ENCODE assay signal across 6 cellular contexts in genomic region chr9:76437017-76437699, GRCh38. TPM values are rescaled to one million over a fixed set of nuclear protein-coding genes. Genes with fewer than 3 reads are reported as not detected.
DNase-seq lines count a peak whose midpoint lies in the region; ATAC-seq, FAIRE-seq and TF ChIP-seq lines count a peak whose summit lies in the region.
"Not testable (repeated sequence)": the region's sequence is repeated elsewhere in the genome, so short reads cannot be mapped to it uniquely, and the experiment has no call there.

No MANE protein-coding gene starts in this region.

- not testable (repeated sequence) for H4K91ac ChIP-seq in H1 (replicated peaks; ENCODE audit: insufficient read length, low read length)

- H3K36me3 Mint-ChIP-seq in activated CD4-positive, alpha-beta T cell treated with anti-CD3 and anti-CD28 coated beads for 36 hours (ENCODE audit: low read depth); activated T-cell treated with anti-CD3 and anti-CD28 coated beads, Interleukin-2, amount 50 U/mL, for 24 hours (ENCODE audit: low read depth); activated T-helper 1 cell treated with anti-CD3 and anti-CD28 coated beads, Interleukin-12 subunit alpha, Interleukin-12 subunit beta, Interleukin-2, Interleukin-4 antibody, amounts not matched to agents 30 ng/mL and 10 ng/mL and 1 ng/mL, durations not matched to agents 14 hours and 24 hours and 36 hours (ENCODE audit: low read depth); activated T-helper 2 cell treated with anti-CD3 and anti-CD28 coated beads, Interferon-gamma antibody, Interleukin-2, Interleukin-4, amounts not matched to agents 10 μg/mL and 5 μg/mL and 100 μg/mL, durations not matched to agents 14 hours and 24 hours and 36 hours (ENCODE audit: low read depth); activated naive CD8-positive, alpha-beta T cell treated with anti-CD3 and anti-CD28 coated beads, Interleukin-2, amount 50 U/mL, for 24 hours (ENCODE audit: low read depth): not testable (repeated sequence)

- not testable (repeated sequence) for H4K8ac ChIP-seq in H1 (ENCODE audit: extremely low read depth, insufficient read depth, low read length)

- H2BK5ac ChIP-seq in H1 (ENCODE audit: low read depth, low read length): not testable (repeated sequence)

- FAIRE-seq in H1 (lab: Jason Lieb, UNC): not testable (repeated sequence)

- not testable (repeated sequence) for H3K79me1 ChIP-seq in H1 (ENCODE audit: low read depth, low read length)

- not testable (repeated sequence) for H3K4me3 Mint-ChIP-seq in activated CD4-positive, alpha-beta T cell treated with anti-CD3 and anti-CD28 coated beads for 36 hours; activated T-cell treated with anti-CD3 and anti-CD28 coated beads, Interleukin-2, amount 50 U/mL, for 24 hours; activated T-helper 1 cell treated with anti-CD3 and anti-CD28 coated beads, Interleukin-12 subunit alpha, Interleukin-12 subunit beta, Interleukin-2, Interleukin-4 antibody, amounts not matched to agents 30 ng/mL and 10 ng/mL and 1 ng/mL, durations not matched to agents 14 hours and 24 hours and 36 hours; activated T-helper 2 cell treated with anti-CD3 and anti-CD28 coated beads, Interferon-gamma antibody, Interleukin-2, Interleukin-4, amounts not matched to agents 10 μg/mL and 5 μg/mL and 100 μg/mL, durations not matched to agents 14 hours and 24 hours and 36 hours (ENCODE audit: low read depth); activated naive CD8-positive, alpha-beta T cell treated with anti-CD3 and anti-CD28 coated beads, Interleukin-2, amount 50 U/mL, for 24 hours

- not testable (repeated sequence) for H4K5ac ChIP-seq in H1 (ENCODE audit: insufficient read length, low read depth, low read length)

- H2AK5ac ChIP-seq in H1 (ENCODE audit: low read depth, low read length): not testable (repeated sequence)

- H3K4ac ChIP-seq in H1 (replicated peaks; ENCODE audit: insufficient read length, low read depth, low read length): not testable (repeated sequence)

- CTCF ChIA-PET in activated CD4-positive, alpha-beta T cell treated with anti-CD3 and anti-CD28 coated beads for 36 hours (lab: Charles Lee); H1 (lab: Charles Lee; ENCODE audit: partially characterized antibody): not testable (repeated sequence)

- TF ChIP-seq EP300 in H1 (IDR thresholded peaks at IDR 0.05; ENCODE audit: borderline replicate concordance in 1 of 2, low read depth in 2 of 2, low read length in 2 of 2): not testable (repeated sequence)

- H2BK12ac ChIP-seq in H1 (ENCODE audit: low read depth, low read length): not testable (repeated sequence)

- H3K36me3 ChIP-seq in H1 (ENCODE audit: control insufficient read depth in 2 of 4, insufficient read depth in 4 of 4, low read length in 3 of 4): not testable (repeated sequence)

- not testable (repeated sequence) for H2AFZ ChIP-seq in H1 (ENCODE audit: low read length)

- not testable (repeated sequence) for H3K27me3 Mint-ChIP-seq in activated CD4-positive, alpha-beta T cell treated with anti-CD3 and anti-CD28 coated beads for 36 hours; activated T-cell treated with anti-CD3 and anti-CD28 coated beads, Interleukin-2, amount 50 U/mL, for 24 hours; activated T-helper 1 cell treated with anti-CD3 and anti-CD28 coated beads, Interleukin-12 subunit alpha, Interleukin-12 subunit beta, Interleukin-2, Interleukin-4 antibody, amounts not matched to agents 30 ng/mL and 10 ng/mL and 1 ng/mL, durations not matched to agents 14 hours and 24 hours and 36 hours (ENCODE audit: insufficient read depth); activated T-helper 2 cell treated with anti-CD3 and anti-CD28 coated beads, Interferon-gamma antibody, Interleukin-2, Interleukin-4, amounts not matched to agents 10 μg/mL and 5 μg/mL and 100 μg/mL, durations not matched to agents 14 hours and 24 hours and 36 hours (ENCODE audit: low read depth); activated naive CD8-positive, alpha-beta T cell treated with anti-CD3 and anti-CD28 coated beads, Interleukin-2, amount 50 U/mL, for 24 hours

- H3K4me1 ChIP-seq in H1 (replicated peaks in 1 of 4; ENCODE audit: control insufficient read depth in 3 of 4, insufficient read depth in 4 of 4, low read length in 3 of 4): not testable (repeated sequence)

- ATAC-seq in activated CD4-positive, alpha-beta T cell treated with anti-CD3 and anti-CD28 coated beads for 36 hours; activated naive CD8-positive, alpha-beta T cell treated with anti-CD3 and anti-CD28 coated beads, Interleukin-2, amount 50 U/mL, for 24 hours: not testable (repeated sequence)

- POLR2A ChIA-PET in activated CD4-positive, alpha-beta T cell treated with anti-CD3 and anti-CD28 coated beads for 36 hours (lab: Charles Lee); H1 (lab: Charles Lee; ENCODE audit: partially characterized antibody): not testable (repeated sequence)

- not testable (repeated sequence) for H2BK120ac ChIP-seq in H1 (replicated peaks; ENCODE audit: low read depth, low read length)

- H3K23ac ChIP-seq in H1 (ENCODE audit: insufficient read length): not testable (repeated sequence)

- H3K14ac ChIP-seq in H1 (ENCODE audit: insufficient read length): not testable (repeated sequence)

- H3K27ac ChIP-seq in H1 (ENCODE audit: low read depth, low read length): not testable (repeated sequence)

- not testable (repeated sequence) for H2BK15ac ChIP-seq in H1 (ENCODE audit: low read length)

- H3K9ac ChIP-seq in H1 (replicated peaks in 1 of 4; ENCODE audit: extremely low read depth in 1 of 4, low read depth in 3 of 4, low read length in 3 of 4): not testable (repeated sequence)

- not testable (repeated sequence) for H3K56ac ChIP-seq in H1 (replicated peaks; ENCODE audit: insufficient read length, low read depth, low read length)

- H2BK20ac ChIP-seq in H1 (ENCODE audit: low read length): not testable (repeated sequence)

- not testable (repeated sequence) for H3K9me3 Mint-ChIP-seq in activated CD4-positive, alpha-beta T cell treated with anti-CD3 and anti-CD28 coated beads for 36 hours (ENCODE audit: low read depth); activated T-cell treated with anti-CD3 and anti-CD28 coated beads, Interleukin-2, amount 50 U/mL, for 24 hours; activated T-helper 1 cell treated with anti-CD3 and anti-CD28 coated beads, Interleukin-12 subunit alpha, Interleukin-12 subunit beta, Interleukin-2, Interleukin-4 antibody, amounts not matched to agents 30 ng/mL and 10 ng/mL and 1 ng/mL, durations not matched to agents 14 hours and 24 hours and 36 hours; activated T-helper 2 cell treated with anti-CD3 and anti-CD28 coated beads, Interferon-gamma antibody, Interleukin-2, Interleukin-4, amounts not matched to agents 10 μg/mL and 5 μg/mL and 100 μg/mL, durations not matched to agents 14 hours and 24 hours and 36 hours; activated naive CD8-positive, alpha-beta T cell treated with anti-CD3 and anti-CD28 coated beads, Interleukin-2, amount 50 U/mL, for 24 hours

- DNase-seq in activated CD4-positive, alpha-beta T cell treated with anti-CD3 and anti-CD28 coated beads for 36 hours; activated T-cell treated with anti-CD3 and anti-CD28 coated beads, Interleukin-2, amount 50 U/mL, for 24 hours; activated T-helper 1 cell treated with anti-CD3 and anti-CD28 coated beads, Interleukin-12 subunit alpha, Interleukin-12 subunit beta, Interleukin-2, Interleukin-4 antibody, amounts not matched to agents 30 ng/mL and 10 ng/mL and 1 ng/mL, durations not matched to agents 14 hours and 24 hours and 36 hours (ENCODE audit: low spot score); activated T-helper 2 cell treated with anti-CD3 and anti-CD28 coated beads, Interferon-gamma antibody, Interleukin-2, Interleukin-4, amounts not matched to agents 10 μg/mL and 5 μg/mL and 100 μg/mL, durations not matched to agents 14 hours and 24 hours and 36 hours (ENCODE audit: low spot score); activated naive CD8-positive, alpha-beta T cell treated with anti-CD3 and anti-CD28 coated beads, Interleukin-2, amount 50 U/mL, for 24 hours; H1 (ENCODE audit: low read depth in 1 of 2, low spot score in 2 of 2): not testable (repeated sequence)

- not testable (repeated sequence) for H3K23me2 ChIP-seq in H1 (ENCODE audit: low read depth, low read length)

- TF ChIP-seq CTCF in H1 (IDR thresholded peaks at IDR 0.05; ENCODE audit: control extremely low read depth in 1 of 3, insufficient read depth in 1 of 3, low read depth in 1 of 3, low read length in 3 of 3): not testable (repeated sequence)

- not testable (repeated sequence) for H3K79me2 ChIP-seq in H1 (ENCODE audit: control insufficient read depth in 1 of 2, insufficient read depth in 2 of 2, low read length in 2 of 2)

- not testable (repeated sequence) for TF ChIP-seq RAD21 in H1 (IDR thresholded peaks at IDR 0.05 in 1 of 2, conservative IDR thresholded peaks at IDR 0.05 in 1 of 2; ENCODE audit: low read depth in 2 of 2, low read length in 2 of 2)

- WGBS in H1 (ENCODE audit: extremely low coverage in 1 of 2, insufficient coverage in 1 of 2, insufficient read length in 1 of 2, insufficient replicate concordance in 2 of 2, low coverage in 1 of 2, low lambda C conversion rate in 2 of 2, missing lambda C conversion rate in 1 of 2), 2 experiments: 86% methylated on average over 8 of the region's 9 CpGs; no CpG with 5 or more reads in 1 of the 2 experiments

- peaks cover 56% of the 10 kb centered on the region for H3K4me1 Mint-ChIP-seq in activated CD4-positive, alpha-beta T cell treated with anti-CD3 and anti-CD28 coated beads for 36 hours
- peaks cover 72% of the 10 kb centered on the region for H3K4me1 Mint-ChIP-seq in activated T-cell treated with anti-CD3 and anti-CD28 coated beads, Interleukin-2, amount 50 U/mL, for 24 hours (ENCODE audit: low read depth)
- H3K4me1 Mint-ChIP-seq in activated T-helper 1 cell treated with anti-CD3 and anti-CD28 coated beads, Interleukin-12 subunit alpha, Interleukin-12 subunit beta, Interleukin-2, Interleukin-4 antibody, amounts not matched to agents 30 ng/mL and 10 ng/mL and 1 ng/mL, durations not matched to agents 14 hours and 24 hours and 36 hours (ENCODE audit: low read depth): peaks cover 62% of the 10 kb centered on the region
- H3K4me1 Mint-ChIP-seq in activated T-helper 2 cell treated with anti-CD3 and anti-CD28 coated beads, Interferon-gamma antibody, Interleukin-2, Interleukin-4, amounts not matched to agents 10 μg/mL and 5 μg/mL and 100 μg/mL, durations not matched to agents 14 hours and 24 hours and 36 hours (ENCODE audit: low read depth): peaks cover 57% of the 10 kb centered on the region
- H3K4me1 Mint-ChIP-seq in activated naive CD8-positive, alpha-beta T cell treated with anti-CD3 and anti-CD28 coated beads, Interleukin-2, amount 50 U/mL, for 24 hours: peaks cover 62% of the 10 kb centered on the region

- H3K4me3 ChIP-seq in H1 (ENCODE audit: extremely low read depth in 1 of 4, insufficient read depth in 2 of 4, low read depth in 3 of 4, low read length in 4 of 4): not testable (repeated sequence)

- H3K27ac Mint-ChIP-seq in activated CD4-positive, alpha-beta T cell treated with anti-CD3 and anti-CD28 coated beads for 36 hours: peak overlapping the region; percentile 57
- peak overlapping the region; percentile 91 for H3K27ac Mint-ChIP-seq in activated T-cell treated with anti-CD3 and anti-CD28 coated beads, Interleukin-2, amount 50 U/mL, for 24 hours
- peak overlapping the region; percentile 63 for H3K27ac Mint-ChIP-seq in activated T-helper 1 cell treated with anti-CD3 and anti-CD28 coated beads, Interleukin-12 subunit alpha, Interleukin-12 subunit beta, Interleukin-2, Interleukin-4 antibody, amounts not matched to agents 30 ng/mL and 10 ng/mL and 1 ng/mL, durations not matched to agents 14 hours and 24 hours and 36 hours
- H3K27ac Mint-ChIP-seq in activated T-helper 2 cell treated with anti-CD3 and anti-CD28 coated beads, Interferon-gamma antibody, Interleukin-2, Interleukin-4, amounts not matched to agents 10 μg/mL and 5 μg/mL and 100 μg/mL, durations not matched to agents 14 hours and 24 hours and 36 hours: peak overlapping the region; percentile 85
- H3K27ac Mint-ChIP-seq in activated naive CD8-positive, alpha-beta T cell treated with anti-CD3 and anti-CD28 coated beads, Interleukin-2, amount 50 U/mL, for 24 hours: peak overlapping the region; percentile 37

- not testable (repeated sequence) for H4K20me1 ChIP-seq in H1 (replicated peaks in 1 of 2; ENCODE audit: control insufficient read depth in 1 of 2, insufficient read depth in 2 of 2, low read length in 2 of 2)

- H3K27me3 ChIP-seq in H1 (replicated peaks in 1 of 4; ENCODE audit: control insufficient read depth in 3 of 4, extremely low read depth in 1 of 4, insufficient read depth in 3 of 4, low read length in 3 of 4): not testable (repeated sequence)

- H3K9me3 ChIP-seq in H1 (ENCODE audit: insufficient read depth in 2 of 2, low read depth in 1 of 2, low read length in 1 of 2): not testable (repeated sequence)

- intact Hi-C loops in activated CD4-positive, alpha-beta T cell treated with anti-CD3 and anti-CD28 coated beads for 36 hours (cut with DNase I, micrococcal nuclease): loop anchor here in 1 of 2 experiments (5.0 kb wide), 1 partner anchor 125 kb away; no protein-coding TSS in a partner anchor
- intact Hi-C loops in activated T-helper 1 cell treated with anti-CD3 and anti-CD28 coated beads, Interleukin-12 subunit alpha, Interleukin-12 subunit beta, Interleukin-2, Interleukin-4 antibody, amounts not matched to agents 30 ng/mL and 10 ng/mL and 1 ng/mL, durations not matched to agents 14 hours and 24 hours and 36 hours (cut with micrococcal nuclease): loop anchor here (5.0 kb wide), 1 partner anchor 415 kb away; no protein-coding TSS in a partner anchor
- intact Hi-C loops in activated T-helper 2 cell treated with anti-CD3 and anti-CD28 coated beads, Interferon-gamma antibody, Interleukin-2, Interleukin-4, amounts not matched to agents 10 μg/mL and 5 μg/mL and 100 μg/mL, durations not matched to agents 14 hours and 24 hours and 36 hours (cut with micrococcal nuclease): not testable (repeated sequence)

- not testable (repeated sequence) for H3K18ac ChIP-seq in H1 (ENCODE audit: extremely low read depth, low read length)

- not testable (repeated sequence) for H3K4me2 ChIP-seq in H1 (ENCODE audit: insufficient read depth in 1 of 2, low read depth in 2 of 2, low read length in 2 of 2)

- TF ChIP-seq POLR2A in H1 (IDR thresholded peaks at IDR 0.05; ENCODE audit: control extremely low read depth in 1 of 2, low read depth in 2 of 2, low read length in 2 of 2): not testable (repeated sequence)

RNA-seq across cellular contexts. Expression of gene GCNT1, which starts 21.8 kb away (rescaled TPM):
- 1 to 10 TPM; 4.2 to 4.6 TPM for total RNA-seq in activated CD4-positive, alpha-beta T cell treated with anti-CD3 and anti-CD28 coated beads for 36 hours
- total RNA-seq in activated T-helper 1 cell treated with anti-CD3 and anti-CD28 coated beads, Interleukin-12 subunit alpha, Interleukin-12 subunit beta, Interleukin-2, Interleukin-4 antibody, amounts not matched to agents 30 ng/mL and 10 ng/mL and 1 ng/mL, durations not matched to agents 14 hours and 24 hours and 36 hours: 11.6 and 13.1 TPM in 2 replicates
- total RNA-seq in activated T-helper 2 cell treated with anti-CD3 and anti-CD28 coated beads, Interferon-gamma antibody, Interleukin-2, Interleukin-4, amounts not matched to agents 10 μg/mL and 5 μg/mL and 100 μg/mL, durations not matched to agents 14 hours and 24 hours and 36 hours: 12.1 and 15.0 TPM in 2 replicates
- total RNA-seq in H1 (2021; fragmentation: NEBNext Ultra II Directional; extraction: Animal tissue kit (Norgen Biotek cat#: 25700)): 8.8 and 13.0 TPM in 2 replicates
- polyA plus RNA-seq in H1 (2011; rRNA removed): 16.5 and 16.6 TPM in 2 replicates
- 13.1 TPM for polyA plus RNA-seq in H1 (2011; cell fraction: cytosol; rRNA removed)
- 6.9 TPM for polyA plus RNA-seq in H1 (2011; cell fraction: nucleus; rRNA removed)
- 12.7 to 27.4 TPM (median 22.8 TPM) in 4 replicates for polyA plus RNA-seq in H1 (2012, experiment 1 of 2)
- polyA plus RNA-seq in H1 (2012, experiment 2 of 2): 2.3 TPM
- polyA plus RNA-seq in H1 (2013, experiment 1 of 2): 7.8 TPM
- 8.8 TPM for polyA plus RNA-seq in H1 (2013, experiment 2 of 2)
- polyA minus RNA-seq in H1 (2011; rRNA and poly(A)+ RNA removed): 44.6 and 48.6 TPM in 2 replicates
- 9.0 TPM for polyA minus RNA-seq in H1 (2011; cell fraction: cytosol; rRNA and poly(A)+ RNA removed)
- 14.6 TPM for polyA minus RNA-seq in H1 (2011; cell fraction: nucleus; rRNA and poly(A)+ RNA removed)

RNA-seq across cellular contexts. Expression of gene RFK, which starts 42.9 kb away (rescaled TPM):
- 1 to 10 TPM; 7.0 to 8.3 TPM for total RNA-seq in activated CD4-positive, alpha-beta T cell treated with anti-CD3 and anti-CD28 coated beads for 36 hours
- total RNA-seq in activated T-helper 1 cell treated with anti-CD3 and anti-CD28 coated beads, Interleukin-12 subunit alpha, Interleukin-12 subunit beta, Interleukin-2, Interleukin-4 antibody, amounts not matched to agents 30 ng/mL and 10 ng/mL and 1 ng/mL, durations not matched to agents 14 hours and 24 hours and 36 hours: 20.3 and 20.8 TPM in 2 replicates
- total RNA-seq in activated T-helper 2 cell treated with anti-CD3 and anti-CD28 coated beads, Interferon-gamma antibody, Interleukin-2, Interleukin-4, amounts not matched to agents 10 μg/mL and 5 μg/mL and 100 μg/mL, durations not matched to agents 14 hours and 24 hours and 36 hours: 14.9 and 17.1 TPM in 2 replicates
- 10.6 and 14.9 TPM in 2 replicates for total RNA-seq in H1 (2021; fragmentation: NEBNext Ultra II Directional; extraction: Animal tissue kit (Norgen Biotek cat#: 25700))
- polyA plus RNA-seq in H1 (2011; rRNA removed): 3.7 and 4.3 TPM in 2 replicates
- 6.0 TPM for polyA plus RNA-seq in H1 (2011; cell fraction: cytosol; rRNA removed)
- 4.7 TPM for polyA plus RNA-seq in H1 (2011; cell fraction: nucleus; rRNA removed)
- polyA plus RNA-seq in H1 (2012, experiment 1 of 2): 3.7 to 6.8 TPM (median 5.7 TPM) in 4 replicates
- polyA plus RNA-seq in H1 (2012, experiment 2 of 2): 2.2 TPM
- polyA plus RNA-seq in H1 (2013, experiment 1 of 2): 9.6 TPM
- polyA plus RNA-seq in H1 (2013, experiment 2 of 2): 8.8 TPM
- polyA minus RNA-seq in H1 (2011; rRNA and poly(A)+ RNA removed): 2.3 and 2.7 TPM in 2 replicates
- polyA minus RNA-seq in H1 (2011; cell fraction: cytosol; rRNA and poly(A)+ RNA removed): 2.7 TPM
- 8.9 TPM for polyA minus RNA-seq in H1 (2011; cell fraction: nucleus; rRNA and poly(A)+ RNA removed)

Comparison
In these comparisons a context has a peak if more than half of its experiments do, and no peak if none do; other contexts are left out.
1. H3K27ac Mint-ChIP-seq: peak in every context shown above with its lines; median percentile 91 in activated T-cell treated with anti-CD3 and anti-CD28 coated beads, Interleukin-2, amount 50 U/mL, for 24 hours; 85 in activated T-helper 2 cell treated with anti-CD3 and anti-CD28 coated beads, Interferon-gamma antibody, Interleukin-2, Interleukin-4, amounts not matched to agents 10 μg/mL and 5 μg/mL and 100 μg/mL, durations not matched to agents 14 hours and 24 hours and 36 hours; 63 in activated T-helper 1 cell treated with anti-CD3 and anti-CD28 coated beads, Interleukin-12 subunit alpha, Interleukin-12 subunit beta, Interleukin-2, Interleukin-4 antibody, amounts not matched to agents 30 ng/mL and 10 ng/mL and 1 ng/mL, durations not matched to agents 14 hours and 24 hours and 36 hours; 57 in activated CD4-positive, alpha-beta T cell treated with anti-CD3 and anti-CD28 coated beads for 36 hours; 37 in activated naive CD8-positive, alpha-beta T cell treated with anti-CD3 and anti-CD28 coated beads, Interleukin-2, amount 50 U/mL, for 24 hours.